In genomic region chr19:12566380-12566779, GRCh38 we compare ENCODE assay signal across 2 cellular contexts. TPM values are rescaled to one million over a fixed set of nuclear protein-coding genes. Genes with fewer than 3 reads are reported as not detected.
DNase-seq lines count a peak whose midpoint lies in the region; ATAC-seq, FAIRE-seq and TF ChIP-seq lines count a peak whose summit lies in the region.
"Not testable (repeated sequence)": the region's sequence is repeated elsewhere in the genome, so short reads cannot be mapped to it uniquely, and the experiment has no call there.

No MANE protein-coding gene starts in this region.

- not testable (repeated sequence) for DNase-seq in K562 (ENCODE audit: extremely low read depth in 1 of 4, low spot score in 3 of 4)

- FAIRE-seq in K562 (lab: Jason Lieb, UNC), result not testable (repeated sequence)

- H2AFZ ChIP-seq in K562 (ENCODE audit: low read depth, low read length), result not testable (repeated sequence)

- not testable (repeated sequence) for H3K9ac ChIP-seq in K562 (ENCODE audit: insufficient read depth in 1 of 2, low read depth in 2 of 2, low read length in 2 of 2)

- not testable (repeated sequence) for H3K4me1 ChIP-seq in HEK293 (ENCODE audit: control insufficient read depth, insufficient read depth, low read length); K562 (replicated peaks in 1 of 2; ENCODE audit: control insufficient read depth in 2 of 2, insufficient read depth in 2 of 2, low read length in 2 of 2)

- ATAC-seq in K562, result not testable (repeated sequence)

- POLR2A ChIA-PET in HEK293 (lab: Yijun Ruan, JAX); K562 (lab: Yijun Ruan, JAX): not testable (repeated sequence)

- H3K79me2 ChIP-seq in K562 (ENCODE audit: control insufficient read depth, insufficient read depth, low read length), result not testable (repeated sequence)

- BruUV-seq in K562 (replicated peaks; lab: Mats Ljungman, UMichigan), result not testable (repeated sequence)

- CTCF ChIA-PET in HEK293 (lab: Yijun Ruan, JAX), result interaction anchor here (0.7 kb wide), 1 partner anchor 73 kb away, joined by 5 read pairs; no protein-coding TSS in a partner anchor
- CTCF ChIA-PET in K562 (lab: Yijun Ruan, JAX; ENCODE audit: low intra/inter-chr PET ratio), result not testable (repeated sequence)

- TF ChIP-seq EP300 in K562 (IDR thresholded peaks at IDR 0.05; ENCODE audit: low read length), result not testable (repeated sequence)

- not testable (repeated sequence) for H3K4me3 ChIP-seq in HEK293 (ENCODE audit: low read depth, low read length); K562

- intact Hi-C loops in K562 (cut with micrococcal nuclease), result loop anchor here (10.0 kb wide), 1 partner anchor 228 kb away; the partner anchor contains the start of gene JUNB

- in situ Hi-C loops in K562 (cut with MboI), result not testable (repeated sequence)

- not testable (repeated sequence) for H3K4me2 ChIP-seq in K562 (ENCODE audit: insufficient read depth, low read length)

- not testable (repeated sequence) for H4K20me1 ChIP-seq in K562 (replicated peaks; ENCODE audit: control insufficient read depth, insufficient read depth, low read length)

- not testable (repeated sequence) for H3K9me1 ChIP-seq in K562 (ENCODE audit: control insufficient read depth, insufficient read depth, low read length)

- H3K9me3 ChIP-seq in HEK293 (ENCODE audit: control insufficient read depth, insufficient read depth, low read depth, low read length); K562 (replicated peaks; ENCODE audit: control insufficient read depth, insufficient read depth, low read depth, low read length): not testable (repeated sequence)

- not testable (repeated sequence) for H3K27me3 ChIP-seq in K562 (ENCODE audit: control insufficient read depth in 2 of 2, insufficient read depth in 2 of 2, low read length in 2 of 2)

- TF ChIP-seq CTCF in HEK293 (tag by site-specific recombination; IDR thresholded peaks at IDR 0.05); K562 (IDR thresholded peaks at IDR 0.05 in 2 of 3, conservative IDR thresholded peaks at IDR 0.05 in 1 of 3; ENCODE audit: insufficient read depth in 2 of 3, low read depth in 1 of 3, low read length in 3 of 3): not testable (repeated sequence)

- 17% methylated on average over 5 of the region's 5 CpGs for WGBS in K562 (ENCODE audit: insufficient coverage, low coverage, missing lambda C conversion rate)

- not testable (repeated sequence) for TF ChIP-seq POLR2A in K562 (conservative IDR thresholded peaks at IDR 0.05)

- not testable (repeated sequence) for TF ChIP-seq RAD21 in K562 (CRISPR knock-in tag; conservative IDR thresholded peaks at IDR 0.05 in 1 of 2, IDR thresholded peaks at IDR 0.05 in 1 of 2)

- not testable (repeated sequence) for H3K36me3 ChIP-seq in HEK293 (ENCODE audit: control insufficient read depth in 2 of 2, insufficient read depth in 1 of 2, low read length in 2 of 2); K562 (ENCODE audit: control insufficient read depth, insufficient read depth, low read length)

- H3K27ac ChIP-seq in HEK293 (ENCODE audit: extremely low read depth, low read depth, low read length); K562 (ENCODE audit: extremely low read depth, low read depth, low read length): not testable (repeated sequence)

TF ChIP-seq in HEK293, 187 proteins besides CTCF, POLR2A, EP300 and RAD21:
- TF ChIP-seq ZNF146 (tag by site-specific recombination; IDR thresholded peaks at IDR 0.05), result peak; percentile 89

TF ChIP-seq in K562, 482 proteins besides CTCF, POLR2A, EP300 and RAD21:
- peak; percentile 57; the same call in 1 of the 2 replicates for TF ChIP-seq BCOR (IDR thresholded peaks at IDR 0.05)
TF ChIP-seq in K562: peak in this region for 1; not testable (repeated sequence) for 481.

RNA-seq across cellular contexts. Expression of gene ZNF564, which starts 15.1 kb away (rescaled TPM):
- total RNA-seq in K562 (2011; cell fraction: chromatin; rRNA removed; ENCODE audit: low replicate concordance), result 33.3 and 61.8 TPM in 2 replicates
- 28.2 and 30.7 TPM in 2 replicates for total RNA-seq in K562 (2011; cell fraction: nucleolus; rRNA removed)
- 39.2 and 48.5 TPM in 2 replicates for total RNA-seq in K562 (2011; cell fraction: nucleoplasm; rRNA removed)
- total RNA-seq in K562 (2014; rRNA removed), result 5.2 and 6.7 TPM in 2 replicates
- total RNA-seq in K562 (2014; rRNA removed; fragmentation: Illumina TruSeq; extraction: Trizol), result 7.0 and 10.8 TPM in 2 replicates
- 6.1 and 6.4 TPM in 2 replicates for total RNA-seq in K562 (2015; rRNA removed; fragmentation: Illumina TruSeq; extraction: Trizol)
- total RNA-seq in K562 (2021), result 6.0 and 8.1 TPM in 2 replicates
- 4.5 and 5.4 TPM in 2 replicates for polyA plus RNA-seq in K562 (2011; rRNA removed)
- 0.78 and 1.9 TPM in 2 replicates for polyA plus RNA-seq in K562 (2011; cell fraction: cytosol; rRNA removed)
- 5.6 and 6.1 TPM in 2 replicates for polyA plus RNA-seq in K562 (2011; cell fraction: nucleus; rRNA removed)
- 3.7 and 4.5 TPM in 2 replicates for polyA plus RNA-seq in K562 (2012)
- 5.1 TPM in 2 replicates for polyA plus RNA-seq in K562 (2014; fragmentation: Illumina TruSeq; extraction: Trizol)
- polyA plus RNA-seq in K562 (2014; fragmentation: Nextera tagmentation; extraction: Ambion mirVana), result 1 to 10 TPM; 1.4 to 2.1 TPM
- polyA plus RNA-seq in K562 (2014; rRNA removed), result 4.0 and 5.6 TPM in 2 replicates
- polyA minus RNA-seq in K562 (2011; rRNA and poly(A)+ RNA removed), result 13.8 and 21.2 TPM in 2 replicates
- polyA minus RNA-seq in K562 (2011; cell fraction: cytosol; rRNA and poly(A)+ RNA removed), result 2.4 and 5.1 TPM in 2 replicates
- polyA minus RNA-seq in K562 (2011; cell fraction: nucleus; rRNA and poly(A)+ RNA removed), result 9.7 and 17.8 TPM in 2 replicates

RNA-seq across cellular contexts. Expression of gene ZNF490, which starts 44.2 kb away (rescaled TPM):
- 18.1 and 24.6 TPM in 2 replicates for total RNA-seq in K562 (2011; cell fraction: chromatin; rRNA removed; ENCODE audit: low replicate concordance)
- total RNA-seq in K562 (2011; cell fraction: nucleolus; rRNA removed), result 16.8 and 18.8 TPM in 2 replicates
- 15.3 and 17.7 TPM in 2 replicates for total RNA-seq in K562 (2011; cell fraction: nucleoplasm; rRNA removed)
- total RNA-seq in K562 (2014; rRNA removed), result 4.5 and 6.2 TPM in 2 replicates
- 8.0 and 8.3 TPM in 2 replicates for total RNA-seq in K562 (2014; rRNA removed; fragmentation: Illumina TruSeq; extraction: Trizol)
- total RNA-seq in K562 (2015; rRNA removed; fragmentation: Illumina TruSeq; extraction: Trizol), result 5.1 and 6.2 TPM in 2 replicates
- 6.7 and 7.1 TPM in 2 replicates for total RNA-seq in K562 (2021)
- 3.2 and 4.4 TPM in 2 replicates for polyA plus RNA-seq in K562 (2011; rRNA removed)
- 1.4 and 2.6 TPM in 2 replicates for polyA plus RNA-seq in K562 (2011; cell fraction: cytosol; rRNA removed)
- 2.0 and 3.0 TPM in 2 replicates for polyA plus RNA-seq in K562 (2011; cell fraction: nucleus; rRNA removed)
- polyA plus RNA-seq in K562 (2012), result 1.1 and 2.4 TPM in 2 replicates
- 2.4 TPM in 2 replicates for polyA plus RNA-seq in K562 (2014; fragmentation: Illumina TruSeq; extraction: Trizol)
- polyA plus RNA-seq in K562 (2014; fragmentation: Nextera tagmentation; extraction: Ambion mirVana), result 1 to 10 TPM in 1 of 2 experiments, under 1 TPM in 1; 0.90 to 1.5 TPM
- 1.9 and 2.2 TPM in 2 replicates for polyA plus RNA-seq in K562 (2014; rRNA removed)
- 19.0 and 20.4 TPM in 2 replicates for polyA minus RNA-seq in K562 (2011; rRNA and poly(A)+ RNA removed)
- 6.7 and 7.1 TPM in 2 replicates for polyA minus RNA-seq in K562 (2011; cell fraction: cytosol; rRNA and poly(A)+ RNA removed)
- 7.1 and 8.6 TPM in 2 replicates for polyA minus RNA-seq in K562 (2011; cell fraction: nucleus; rRNA and poly(A)+ RNA removed)

RNA-seq across cellular contexts. Expression of gene ZNF791, which starts 44.3 kb away (rescaled TPM):
- 35.0 and 62.7 TPM in 2 replicates for total RNA-seq in K562 (2011; cell fraction: chromatin; rRNA removed; ENCODE audit: low replicate concordance)
- 22.1 and 27.2 TPM in 2 replicates for total RNA-seq in K562 (2011; cell fraction: nucleolus; rRNA removed)
- total RNA-seq in K562 (2011; cell fraction: nucleoplasm; rRNA removed), result 28.1 and 38.2 TPM in 2 replicates
- total RNA-seq in K562 (2014; rRNA removed) (8.9 and 9.6 TPM in 2 replicates), K562 (2014; rRNA removed; fragmentation: Illumina TruSeq; extraction: Trizol) (17.4 TPM in 2 replicates), K562 (2015; rRNA removed; fragmentation: Illumina TruSeq; extraction: Trizol) (11.7 and 14.4 TPM in 2 replicates), K562 (2021) (12.0 and 13.2 TPM in 2 replicates)
- polyA plus RNA-seq in K562 (2011; rRNA removed) (15.8 and 16.9 TPM in 2 replicates), K562 (2014; fragmentation: Illumina TruSeq; extraction: Trizol) (18.9 and 22.7 TPM in 2 replicates), K562 (2014; fragmentation: Nextera tagmentation; extraction: Ambion mirVana) (10 to 100 TPM in 1 of 2 experiments, 1 to 10 TPM in 1; 7.8 to 13.1 TPM), K562 (2014; rRNA removed) (8.2 and 11.9 TPM in 2 replicates)
- 8.4 and 13.9 TPM in 2 replicates for polyA plus RNA-seq in K562 (2011; cell fraction: cytosol; rRNA removed)
- polyA plus RNA-seq in K562 (2011; cell fraction: nucleus; rRNA removed), result 8.4 and 10.8 TPM in 2 replicates
- polyA plus RNA-seq in K562 (2012), result 12.4 and 13.7 TPM in 2 replicates
- 18.1 and 24.3 TPM in 2 replicates for polyA minus RNA-seq in K562 (2011; rRNA and poly(A)+ RNA removed)
- polyA minus RNA-seq in K562 (2011; cell fraction: cytosol; rRNA and poly(A)+ RNA removed), result 14.1 and 22.8 TPM in 2 replicates
- polyA minus RNA-seq in K562 (2011; cell fraction: nucleus; rRNA and poly(A)+ RNA removed), result 5.5 and 12.9 TPM in 2 replicates
